In genomic region chr15:33720952-33721351, GRCh38 we compare ENCODE assay signal across 19 cellular contexts.
DNase-seq lines count a peak whose midpoint lies in the region; ATAC-seq and TF ChIP-seq lines count a peak whose summit lies in the region.
"Had no signal": no experiment of that assay in that cellular context is flagged by ENCODE, and none has a peak within 500 bp of the region (broad histone marks: within the 10 kb centered on the region; RNA-seq: fewer than 3 reads in every experiment).

No MANE protein-coding gene starts in this region.

- H3K27me3 ChIP-seq in smooth muscle cell (ENCODE audit: low read depth) (no peaks in the 10 kb centered on the region), Karpas-422 (ENCODE audit: low read length) (no peaks in the 10 kb centered on the region)
- H3K27me3 ChIP-seq: ascending aorta, sigmoid colon had no signal

- H3K27ac Mint-ChIP-seq in HFFc6 = peak overlapping the region; percentile 91
- H3K27ac Mint-ChIP-seq: nephron progenitor cell; stimulated activated naive CD8-positive, alpha-beta T cell treated with anti-CD3 and anti-CD28 coated beads, Interleukin-15, amount 100 ng/mL, for 72 hours had no signal

- H3K36me3 Mint-ChIP-seq in HFFc6 (ENCODE audit: low read depth) = peaks cover 5% of the 10 kb centered on the region

- WGBS in smooth muscle cell (ENCODE audit: low lambda C conversion rate) = 81% methylated on average over 5 of the region's 5 CpGs

- no peaks in the 10 kb centered on the region for H3K9me2 ChIP-seq in Karpas-422 (replicated peaks; ENCODE audit: insufficient read depth, low read length)

- no peak overlapping the region for H3K4me3 ChIP-seq in foreskin fibroblast (ENCODE audit: low read depth in 1 of 2, low read length in 2 of 2)
- no peak overlapping the region for H3K4me3 ChIP-seq in smooth muscle cell
- no peak overlapping the region for H3K4me3 ChIP-seq in Karpas-422 (ENCODE audit: low read length)
- H3K4me3 ChIP-seq: ascending aorta, K562, sigmoid colon had no signal

- H3K36me3 ChIP-seq in smooth muscle cell (ENCODE audit: low read depth) (no peaks in the 10 kb centered on the region), Karpas-422 (ENCODE audit: insufficient read depth, low read length) (no peaks in the 10 kb centered on the region)
- H3K36me3 ChIP-seq: ascending aorta had no signal

- no peaks in the 10 kb centered on the region for H3K9me3 Mint-ChIP-seq in HFFc6

- H3K27me3 Mint-ChIP-seq in HFFc6 (ENCODE audit: insufficient read depth) = peaks cover 1% of the 10 kb centered on the region
- H3K27me3 Mint-ChIP-seq: stimulated activated naive CD8-positive, alpha-beta T cell treated with anti-CD3 and anti-CD28 coated beads, Interleukin-15, amount 100 ng/mL, for 72 hours had no signal

- peaks cover 49% of the 10 kb centered on the region for H3K4me1 Mint-ChIP-seq in HFFc6 (ENCODE audit: low read depth)
- H3K4me1 Mint-ChIP-seq: nephron progenitor cell had no signal

- H2AFZ ChIP-seq in smooth muscle cell (ENCODE audit: low read depth) (no peak overlapping the region), Karpas-422 (ENCODE audit: low read length) (no peak overlapping the region)

- H3K9ac ChIP-seq in smooth muscle cell (ENCODE audit: low read depth) (no peak overlapping the region), Karpas-422 (ENCODE audit: low read length) (no peak overlapping the region)

- no peaks in the 10 kb centered on the region for H3F3A ChIP-seq in smooth muscle cell (ENCODE audit: low read depth)

- H3K4me2 ChIP-seq in smooth muscle cell (no peak overlapping the region), Karpas-422 (ENCODE audit: low read depth, low read length, poor library complexity, severe bottlenecking) (no peak overlapping the region)

- TF ChIP-seq CTCF in HFFc6 (IDR thresholded peaks at IDR 0.05) (no peak), foreskin fibroblast (IDR thresholded peaks at IDR 0.05; ENCODE audit: low read depth, low read length) (no peak), smooth muscle cell (IDR thresholded peaks at IDR 0.05; ENCODE audit: borderline replicate concordance, insufficient read depth, poor library complexity, severe bottlenecking) (no peak)

- no peaks in the 10 kb centered on the region for H3K79me2 ChIP-seq in smooth muscle cell (ENCODE audit: low read depth)
- no peaks in the 10 kb centered on the region for H3K79me2 ChIP-seq in Karpas-422 (ENCODE audit: low read length)

- H3K27ac ChIP-seq in smooth muscle cell (ENCODE audit: low read depth) (peak overlapping the region; percentile 0), Karpas-422 (ENCODE audit: low read length) (no peak overlapping the region)
- H3K27ac ChIP-seq: ascending aorta, sigmoid colon had no signal

- DNase-seq in HFFc6 (peak; percentile 85), astrocyte of the hippocampus (ENCODE audit: low read depth, low spot score) (peak; percentile 17), foreskin fibroblast (peak; percentile 79 to 84), smooth muscle cell (lab: John Stamatoyannopoulos, UW; ENCODE audit: unreplicated experiment) (no peak), NCI-H1105 (lab: John Stamatoyannopoulos, UW) (no peak), Karpas-422 (no peak)
- DNase-seq: activated effector memory CD4-positive, alpha-beta T cell treated with Interleukin-2 at 50 U/mL for 16 hours; COR-L47; hippocampal formation; NCI-H187 treated with DMSO at 0.1 percent for 48 hours; NCI-H69; nephron progenitor cell; sigmoid colon; stimulated activated naive CD8-positive, alpha-beta T cell treated with anti-CD3 and anti-CD28 coated beads, Interleukin-15, amount 100 ng/mL, for 72 hours; T1000 had no signal

- H3K4me3 Mint-ChIP-seq in HFFc6 = peak overlapping the region; percentile 63
- H3K4me3 Mint-ChIP-seq: nephron progenitor cell; stimulated activated naive CD8-positive, alpha-beta T cell treated with anti-CD3 and anti-CD28 coated beads, Interleukin-15, amount 100 ng/mL, for 72 hours had no signal

- H3K9me3 ChIP-seq in smooth muscle cell (replicated peaks; ENCODE audit: low read depth) = no peaks in the 10 kb centered on the region
- no peaks in the 10 kb centered on the region for H3K9me3 ChIP-seq in Karpas-422 (ENCODE audit: low read length)
- H3K9me3 ChIP-seq: ascending aorta, sigmoid colon had no signal

- H3K4me1 ChIP-seq in smooth muscle cell (ENCODE audit: low read depth) (no peaks in the 10 kb centered on the region), Karpas-422 (ENCODE audit: low read length) (peaks cover 8% of the 10 kb centered on the region)
- H3K4me1 ChIP-seq: ascending aorta, sigmoid colon had no signal

- no peak for ATAC-seq in GM21723 (IDR thresholded peaks at IDR 0.05; ENCODE audit: unreplicated experiment)
- ATAC-seq: K562; Right ventricle myocardium inferior; stimulated activated naive CD8-positive, alpha-beta T cell treated with anti-CD3 and anti-CD28 coated beads, Interleukin-15, amount 100 ng/mL, for 72 hours had no signal

- no peaks in the 10 kb centered on the region for H4K20me1 ChIP-seq in smooth muscle cell (ENCODE audit: low read depth)
- no peaks in the 10 kb centered on the region for H4K20me1 ChIP-seq in Karpas-422 (ENCODE audit: insufficient read depth, low read depth, low read length)

Comparison
In these comparisons a context has a peak if more than half of its experiments do, and no peak if none do; other contexts are left out.
1. DNase-seq: peak in HFFc6 (single experiment), astrocyte of the hippocampus (single experiment) and foreskin fibroblast (2 of 2); none in smooth muscle cell (single experiment), NCI-H1105 (single experiment) and Karpas-422 (single experiment).